Comparison of ENCODE assay signal across 9 cellular contexts in genomic region chr19:18319591-18320135, GRCh38. TPM values are rescaled to one million over a fixed set of nuclear protein-coding genes. Genes with fewer than 3 reads are reported as not detected.
DNase-seq lines count a peak whose midpoint lies in the region; ATAC-seq and TF ChIP-seq lines count a peak whose summit lies in the region.
"Had no signal": no experiment of that assay in that cellular context is flagged by ENCODE, and none has a peak within 500 bp of the region (broad histone marks: within the 10 kb centered on the region; RNA-seq: fewer than 3 reads in every experiment).

No MANE protein-coding gene starts in this region.

- ATAC-seq in GM21529 (IDR thresholded peaks at IDR 0.05; ENCODE audit: unreplicated experiment) = no peak
- no peak for ATAC-seq in HG03469 (IDR thresholded peaks at IDR 0.05; ENCODE audit: unreplicated experiment)
- no peak for ATAC-seq in GM19397 (IDR thresholded peaks at IDR 0.05; ENCODE audit: unreplicated experiment)

- no peak overlapping the region for H3K9ac ChIP-seq in mesenchymal stem cell (ENCODE audit: low read length)

- H2BK15ac ChIP-seq in mesenchymal stem cell (ENCODE audit: low read depth, poor library complexity, severe bottlenecking) = no peak overlapping the region

- WGBS in mesenchymal stem cell = 98% methylated on average over 5 of the region's 7 CpGs

- H4K8ac ChIP-seq in mesenchymal stem cell (ENCODE audit: low read length) = peak overlapping the region; percentile 27

- H3K36me3 Mint-ChIP-seq in activated naive CD4-positive, alpha-beta T cell treated with anti-CD3 and anti-CD28 coated beads for 36 hours (ENCODE audit: low read depth) = peaks cover 46% of the 10 kb centered on the region
- H3K36me3 Mint-ChIP-seq in activated T-helper 1 cell treated with anti-CD3 and anti-CD28 coated beads, Interleukin-12 subunit alpha, Interleukin-12 subunit beta, Interleukin-2, Interleukin-4 antibody, amounts not matched to agents 30 ng/mL and 10 ng/mL and 1 ng/mL, durations not matched to agents 14 hours and 24 hours and 36 hours (ENCODE audit: low read depth) = peaks cover 26% of the 10 kb centered on the region
- peaks cover 5% of the 10 kb centered on the region for H3K36me3 Mint-ChIP-seq in type B pancreatic cell

- intact Hi-C loops in activated naive CD4-positive, alpha-beta T cell treated with anti-CD3 and anti-CD28 coated beads for 36 hours (cut with micrococcal nuclease) = no loop called here
- intact Hi-C loops in activated T-helper 1 cell treated with anti-CD3 and anti-CD28 coated beads, Interleukin-12 subunit alpha, Interleukin-12 subunit beta, Interleukin-2, Interleukin-4 antibody, amounts not matched to agents 30 ng/mL and 10 ng/mL and 1 ng/mL, durations not matched to agents 14 hours and 24 hours and 36 hours (cut with micrococcal nuclease) = loop anchor here (10.0 kb wide), 1 partner anchor 315 kb away; the partner anchor contains the start of gene ARRDC2

- H3K23ac ChIP-seq in mesenchymal stem cell (ENCODE audit: low read length in 2 of 2) = no peak overlapping the region

- TF ChIP-seq CTCF in type B pancreatic cell (conservative IDR thresholded peaks at IDR 0.05) = no peak

- peak overlapping the region; percentile 42 for H3K4me3 Mint-ChIP-seq in activated naive CD4-positive, alpha-beta T cell treated with anti-CD3 and anti-CD28 coated beads for 36 hours
- peak overlapping the region; percentile 62 for H3K4me3 Mint-ChIP-seq in activated T-helper 1 cell treated with anti-CD3 and anti-CD28 coated beads, Interleukin-12 subunit alpha, Interleukin-12 subunit beta, Interleukin-2, Interleukin-4 antibody, amounts not matched to agents 30 ng/mL and 10 ng/mL and 1 ng/mL, durations not matched to agents 14 hours and 24 hours and 36 hours
- peak overlapping the region; percentile 71 for H3K4me3 Mint-ChIP-seq in type B pancreatic cell

- no peaks in the 10 kb centered on the region for H3K9me3 ChIP-seq in mesenchymal stem cell (ENCODE audit: control insufficient read depth, low read length)

- no peaks in the 10 kb centered on the region for H3K27me3 Mint-ChIP-seq in activated naive CD4-positive, alpha-beta T cell treated with anti-CD3 and anti-CD28 coated beads for 36 hours (ENCODE audit: low read depth)
- H3K27me3 Mint-ChIP-seq in activated T-helper 1 cell treated with anti-CD3 and anti-CD28 coated beads, Interleukin-12 subunit alpha, Interleukin-12 subunit beta, Interleukin-2, Interleukin-4 antibody, amounts not matched to agents 30 ng/mL and 10 ng/mL and 1 ng/mL, durations not matched to agents 14 hours and 24 hours and 36 hours (ENCODE audit: insufficient read depth) = no peaks in the 10 kb centered on the region
- H3K27me3 Mint-ChIP-seq in type B pancreatic cell = no peaks in the 10 kb centered on the region

- no peak overlapping the region for H2BK12ac ChIP-seq in mesenchymal stem cell (ENCODE audit: low read length in 2 of 2)

- no peak for DNase-seq in activated naive CD4-positive, alpha-beta T cell treated with anti-CD3 and anti-CD28 coated beads for 36 hours
- no peak for DNase-seq in activated naive CD4-positive, alpha-beta T cell treated with Interleukin-2 at 50 U/mL for 16 hours
- no peak for DNase-seq in activated T-helper 1 cell treated with anti-CD3 and anti-CD28 coated beads, Interleukin-12 subunit alpha, Interleukin-12 subunit beta, Interleukin-2, Interleukin-4 antibody, amounts not matched to agents 30 ng/mL and 10 ng/mL and 1 ng/mL, durations not matched to agents 14 hours and 24 hours and 36 hours (ENCODE audit: low spot score)
- DNase-seq in mesenchymal stem cell = no peak
- no peak for DNase-seq in type B pancreatic cell (ENCODE audit: extremely low spot score, unreplicated experiment)

- peaks cover 21% of the 10 kb centered on the region for H3K79me1 ChIP-seq in mesenchymal stem cell (replicated peaks; ENCODE audit: low read length, poor library complexity, severe bottlenecking)

- no peak overlapping the region for H3K14ac ChIP-seq in mesenchymal stem cell (ENCODE audit: low read length in 2 of 2)

- H2AFZ ChIP-seq in mesenchymal stem cell (ENCODE audit: low read depth, low read length) = no peak overlapping the region

- peaks cover 17% of the 10 kb centered on the region for H3K4me1 ChIP-seq in mesenchymal stem cell (ENCODE audit: control insufficient read depth, insufficient read depth, low read depth, low read length)

- H4K91ac ChIP-seq in mesenchymal stem cell (ENCODE audit: low read length) = no peak overlapping the region

- H3K27me3 ChIP-seq in mesenchymal stem cell (ENCODE audit: control insufficient read depth in 1 of 2, insufficient read depth in 1 of 2, low read length in 2 of 2) = no peaks in the 10 kb centered on the region

- H3K18ac ChIP-seq in mesenchymal stem cell (ENCODE audit: low read depth in 1 of 2, low read length in 2 of 2) = no peak overlapping the region

- no peaks in the 10 kb centered on the region for H3K9me3 Mint-ChIP-seq in activated naive CD4-positive, alpha-beta T cell treated with anti-CD3 and anti-CD28 coated beads for 36 hours
- no peaks in the 10 kb centered on the region for H3K9me3 Mint-ChIP-seq in activated T-helper 1 cell treated with anti-CD3 and anti-CD28 coated beads, Interleukin-12 subunit alpha, Interleukin-12 subunit beta, Interleukin-2, Interleukin-4 antibody, amounts not matched to agents 30 ng/mL and 10 ng/mL and 1 ng/mL, durations not matched to agents 14 hours and 24 hours and 36 hours
- H3K9me3 Mint-ChIP-seq in type B pancreatic cell = no peaks in the 10 kb centered on the region

- no peak overlapping the region for H3K27ac ChIP-seq in mesenchymal stem cell (ENCODE audit: low read length, poor library complexity, severe bottlenecking)

- H2BK120ac ChIP-seq in mesenchymal stem cell (ENCODE audit: low read depth, low read length) = no peak overlapping the region

- H3K4me1 Mint-ChIP-seq in activated naive CD4-positive, alpha-beta T cell treated with anti-CD3 and anti-CD28 coated beads for 36 hours (ENCODE audit: low read depth) = peaks cover 63% of the 10 kb centered on the region
- H3K4me1 Mint-ChIP-seq in activated T-helper 1 cell treated with anti-CD3 and anti-CD28 coated beads, Interleukin-12 subunit alpha, Interleukin-12 subunit beta, Interleukin-2, Interleukin-4 antibody, amounts not matched to agents 30 ng/mL and 10 ng/mL and 1 ng/mL, durations not matched to agents 14 hours and 24 hours and 36 hours (ENCODE audit: low read depth) = peaks cover 59% of the 10 kb centered on the region
- H3K4me1 Mint-ChIP-seq in type B pancreatic cell (ENCODE audit: unreplicated experiment) = peaks cover 42% of the 10 kb centered on the region

- H2BK5ac ChIP-seq in mesenchymal stem cell (ENCODE audit: low read depth, low read length, poor library complexity, severe bottlenecking) = no peak overlapping the region

- no peak overlapping the region for H3K4me3 ChIP-seq in mesenchymal stem cell (ENCODE audit: insufficient read depth in 1 of 2, low read depth in 1 of 2, low read length in 2 of 2)

- H3K4ac ChIP-seq in mesenchymal stem cell (ENCODE audit: low read depth in 1 of 2, low read length in 2 of 2) = no peak overlapping the region

- H2AK5ac ChIP-seq in mesenchymal stem cell (ENCODE audit: low read length, severe bottlenecking) = no peak overlapping the region

- H3K27ac Mint-ChIP-seq in activated naive CD4-positive, alpha-beta T cell treated with anti-CD3 and anti-CD28 coated beads for 36 hours = peak overlapping the region; percentile 98
- peak overlapping the region; percentile 84 for H3K27ac Mint-ChIP-seq in activated T-helper 1 cell treated with anti-CD3 and anti-CD28 coated beads, Interleukin-12 subunit alpha, Interleukin-12 subunit beta, Interleukin-2, Interleukin-4 antibody, amounts not matched to agents 30 ng/mL and 10 ng/mL and 1 ng/mL, durations not matched to agents 14 hours and 24 hours and 36 hours
- H3K27ac Mint-ChIP-seq in type B pancreatic cell = peak overlapping the region; percentile 96

- no peak overlapping the region for H3K4me2 ChIP-seq in mesenchymal stem cell (ENCODE audit: low read length, poor library complexity, severe bottlenecking)

- CTCF ChIA-PET in activated naive CD4-positive, alpha-beta T cell treated with anti-CD3 and anti-CD28 coated beads for 36 hours (lab: Charles Lee) = interaction anchor here (0.6 to 4.8 kb wide), 7 partner anchors 9 to 47 kb away, joined by 4 to 151 read pairs (median 12); partner anchors contain the start of gene JUND

- H3K36me3 ChIP-seq in mesenchymal stem cell (ENCODE audit: control insufficient read depth in 1 of 2, insufficient read depth in 2 of 2, low read depth in 1 of 2, low read length in 2 of 2) = peaks cover 10 to 20% of the 10 kb centered on the region in 2 experiments

RNA-seq across cellular contexts. Expression of gene LSM4, which starts 3.2 kb away (rescaled TPM):
- 100 to 1,000 TPM; 439 to 451 TPM for total RNA-seq in activated naive CD4-positive, alpha-beta T cell treated with anti-CD3 and anti-CD28 coated beads for 36 hours
- 198 and 200 TPM in 2 replicates for total RNA-seq in activated T-helper 1 cell treated with anti-CD3 and anti-CD28 coated beads, Interleukin-12 subunit alpha, Interleukin-12 subunit beta, Interleukin-2, Interleukin-4 antibody, amounts not matched to agents 30 ng/mL and 10 ng/mL and 1 ng/mL, durations not matched to agents 14 hours and 24 hours and 36 hours
- 97.6 TPM for polyA plus RNA-seq in mesenchymal stem cell (2013, experiment 1 of 2)
- polyA plus RNA-seq in mesenchymal stem cell (2013, experiment 2 of 2) = 98.6 TPM
- 196 and 223 TPM in 2 replicates for total RNA-seq in type B pancreatic cell (ENCODE audit: low replicate concordance)

RNA-seq across cellular contexts. Expression of gene PGPEP1, which starts 20.7 kb away (rescaled TPM):
- total RNA-seq in activated naive CD4-positive, alpha-beta T cell treated with anti-CD3 and anti-CD28 coated beads for 36 hours = 10 to 100 TPM; 14.4 to 15.6 TPM
- 17.9 and 21.5 TPM in 2 replicates for total RNA-seq in activated T-helper 1 cell treated with anti-CD3 and anti-CD28 coated beads, Interleukin-12 subunit alpha, Interleukin-12 subunit beta, Interleukin-2, Interleukin-4 antibody, amounts not matched to agents 30 ng/mL and 10 ng/mL and 1 ng/mL, durations not matched to agents 14 hours and 24 hours and 36 hours
- polyA plus RNA-seq in mesenchymal stem cell (2013, experiment 1 of 2) = 69.3 TPM
- polyA plus RNA-seq in mesenchymal stem cell (2013, experiment 2 of 2) = 64.4 TPM
- 28.8 and 46.7 TPM in 2 replicates for total RNA-seq in type B pancreatic cell (ENCODE audit: low replicate concordance)

RNA-seq across cellular contexts. Expression of gene JUND, which starts 38.2 kb away (rescaled TPM):
- total RNA-seq in activated naive CD4-positive, alpha-beta T cell treated with anti-CD3 and anti-CD28 coated beads for 36 hours = 100 to 1,000 TPM in 1 of 2 experiments, 10 to 100 TPM in 1; 87.9 to 105 TPM
- 431 and 455 TPM in 2 replicates for total RNA-seq in activated T-helper 1 cell treated with anti-CD3 and anti-CD28 coated beads, Interleukin-12 subunit alpha, Interleukin-12 subunit beta, Interleukin-2, Interleukin-4 antibody, amounts not matched to agents 30 ng/mL and 10 ng/mL and 1 ng/mL, durations not matched to agents 14 hours and 24 hours and 36 hours
- 173 TPM for polyA plus RNA-seq in mesenchymal stem cell (2013, experiment 1 of 2)
- polyA plus RNA-seq in mesenchymal stem cell (2013, experiment 2 of 2) = 178 TPM
- 126 and 232 TPM in 2 replicates for total RNA-seq in type B pancreatic cell (ENCODE audit: low replicate concordance)

RNA-seq across cellular contexts. Expression of gene IQCN, which starts 45.4 kb away (rescaled TPM):
- under 1 TPM in 1 of 2 experiments, not detected in 1; 0.19 TPM for total RNA-seq in activated naive CD4-positive, alpha-beta T cell treated with anti-CD3 and anti-CD28 coated beads for 36 hours
- total RNA-seq in activated T-helper 1 cell treated with anti-CD3 and anti-CD28 coated beads, Interleukin-12 subunit alpha, Interleukin-12 subunit beta, Interleukin-2, Interleukin-4 antibody, amounts not matched to agents 30 ng/mL and 10 ng/mL and 1 ng/mL, durations not matched to agents 14 hours and 24 hours and 36 hours = 2.8 and 3.2 TPM in 2 replicates
- 0.30 TPM for polyA plus RNA-seq in mesenchymal stem cell (2013, experiment 1 of 2)
- polyA plus RNA-seq in mesenchymal stem cell (2013, experiment 2 of 2) = 0.33 TPM
- 7.8 and 10.2 TPM in 2 replicates for total RNA-seq in type B pancreatic cell (ENCODE audit: low replicate concordance)
- total RNA-seq: bronchial epithelial cell had no signal
